8 cellular contexts compared by ENCODE assay signal in genomic region chr7:104979167-104979841, GRCh38. TPM values are rescaled to one million over a fixed set of nuclear protein-coding genes. Genes with fewer than 3 reads are reported as not detected.
DNase-seq lines count a peak whose midpoint lies in the region; TF ChIP-seq lines count a peak whose summit lies in the region.

No MANE protein-coding gene starts in this region.

- H2AFZ ChIP-seq in smooth muscle cell (ENCODE audit: low read depth) = no peak overlapping the region

- H3K27ac ChIP-seq in WERI-Rb-1 (peak overlapping the region; percentile 65), left ventricle myocardium inferior (replicated peaks) (peak overlapping the region; percentile 98), smooth muscle cell (ENCODE audit: low read depth) (peak overlapping the region; percentile 84)
- H3K27ac ChIP-seq in effector memory CD4-positive, alpha-beta T cell (ENCODE audit: insufficient read depth, low read length, poor library complexity, severe bottlenecking) = no peak overlapping the region

- no peaks in the 10 kb centered on the region for H3K9me3 Mint-ChIP-seq in HFFc6

- TF ChIP-seq CTCF in HFFc6 (IDR thresholded peaks at IDR 0.05) (no peak), WERI-Rb-1 (IDR thresholded peaks at IDR 0.05; ENCODE audit: low read depth, low read length) (no peak), left ventricle myocardium inferior (IDR thresholded peaks at IDR 0.05; ENCODE audit: borderline replicate concordance) (no peak), smooth muscle cell (IDR thresholded peaks at IDR 0.05; ENCODE audit: borderline replicate concordance, insufficient read depth, poor library complexity, severe bottlenecking) (no peak)

- H3K4me3 Mint-ChIP-seq in HFFc6 = peak overlapping the region; percentile 56

- peak overlapping the region; percentile 14 for H3K9ac ChIP-seq in smooth muscle cell (ENCODE audit: low read depth)

- DNase-seq in HFFc6 = peak; percentile 82
- peak; percentile 66 for DNase-seq in WERI-Rb-1
- DNase-seq in left ventricle myocardium inferior = no peak
- DNase-seq in smooth muscle cell (lab: John Stamatoyannopoulos, UW; ENCODE audit: unreplicated experiment) = no peak
- no peak for DNase-seq in effector memory CD4-positive, alpha-beta T cell
- DNase-seq in ACHN = no peak
- DNase-seq in stimulated activated CD4-positive, alpha-beta T cell treated with anti-CD3 and anti-CD28 coated beads, Interleukin-4, amount 100 ng/mL, for 1 hour = no peak
- no peak for DNase-seq in NCI-H524 treated with DMSO at 0.1 percent for 48 hours (lab: John Stamatoyannopoulos, UW)

- H3K27me3 ChIP-seq in WERI-Rb-1 (ENCODE audit: insufficient read depth, low read depth, severe bottlenecking) (no peaks in the 10 kb centered on the region), left ventricle myocardium inferior (ENCODE audit: low read depth) (no peaks in the 10 kb centered on the region), smooth muscle cell (ENCODE audit: low read depth) (no peaks in the 10 kb centered on the region)
- no peaks in the 10 kb centered on the region for H3K27me3 ChIP-seq in effector memory CD4-positive, alpha-beta T cell (replicated peaks; ENCODE audit: control insufficient read depth, insufficient read depth, low read length, poor library complexity, severe bottlenecking)

- 6% methylated on average over 4 of the region's 4 CpGs for WGBS in smooth muscle cell (ENCODE audit: low lambda C conversion rate)

- peaks cover 78% of the 10 kb centered on the region for H3K4me1 ChIP-seq in left ventricle myocardium inferior
- peaks cover 41% of the 10 kb centered on the region for H3K4me1 ChIP-seq in smooth muscle cell (ENCODE audit: low read depth)
- H3K4me1 ChIP-seq in effector memory CD4-positive, alpha-beta T cell (ENCODE audit: control insufficient read depth, insufficient read depth, low read length, poor library complexity, severe bottlenecking) = peaks cover 10% of the 10 kb centered on the region

- H3K4me1 Mint-ChIP-seq in HFFc6 (ENCODE audit: low read depth) = peaks cover 79% of the 10 kb centered on the region

- peak overlapping the region; percentile 27 for H3K4me3 ChIP-seq in WERI-Rb-1 (ENCODE audit: low read depth, low read length)
- H3K4me3 ChIP-seq in left ventricle myocardium inferior = no peak overlapping the region
- no peak overlapping the region for H3K4me3 ChIP-seq in smooth muscle cell
- H3K4me3 ChIP-seq in effector memory CD4-positive, alpha-beta T cell (ENCODE audit: insufficient read depth, low read depth, low read length, poor library complexity, severe bottlenecking) = no peak overlapping the region

- H3K27me3 Mint-ChIP-seq in HFFc6 (ENCODE audit: insufficient read depth) = peaks cover 11% of the 10 kb centered on the region

- peak overlapping the region; percentile 81 for H3K27ac Mint-ChIP-seq in HFFc6

- peaks cover 18% of the 10 kb centered on the region for H3K36me3 Mint-ChIP-seq in HFFc6 (ENCODE audit: low read depth)

- in situ Hi-C loops in ACHN (cut with HindIII; ENCODE audit: low pct_ligation_motif_present, low pct_unique_long_range_greater_than_20kb, low sequenced_read_pairs) = no loop called here

- H3F3A ChIP-seq in smooth muscle cell (ENCODE audit: low read depth) = peaks cover 24% of the 10 kb centered on the region

- H4K20me1 ChIP-seq in smooth muscle cell (ENCODE audit: low read depth) = peaks cover 48% of the 10 kb centered on the region

- H3K79me2 ChIP-seq in smooth muscle cell (ENCODE audit: low read depth) = peaks cover 26% of the 10 kb centered on the region

- H3K4me2 ChIP-seq in smooth muscle cell = peak overlapping the region; percentile 73

- H3K9me3 ChIP-seq in WERI-Rb-1 (ENCODE audit: severe bottlenecking) (no peaks in the 10 kb centered on the region), left ventricle myocardium inferior (replicated peaks) (no peaks in the 10 kb centered on the region), smooth muscle cell (replicated peaks; ENCODE audit: low read depth) (no peaks in the 10 kb centered on the region)
- H3K9me3 ChIP-seq in effector memory CD4-positive, alpha-beta T cell (ENCODE audit: control insufficient read depth, low read length) = no peaks in the 10 kb centered on the region

- H3K36me3 ChIP-seq in WERI-Rb-1 = no peaks in the 10 kb centered on the region
- H3K36me3 ChIP-seq in left ventricle myocardium inferior = no peaks in the 10 kb centered on the region
- no peaks in the 10 kb centered on the region for H3K36me3 ChIP-seq in smooth muscle cell (ENCODE audit: low read depth)
- no peaks in the 10 kb centered on the region for H3K36me3 ChIP-seq in effector memory CD4-positive, alpha-beta T cell (ENCODE audit: control insufficient read depth, insufficient read depth, low read length)

- intact Hi-C loops in left ventricle myocardium inferior (cut with micrococcal nuclease) = no loop called here

RNA-seq across cellular contexts. Expression of gene KMT2E, which starts 34.7 kb away (rescaled TPM):
- total RNA-seq in HFFc6 (2021; fragmentation: NEBNext Ultra II Directional; extraction: Animal tissue kit (Norgen Biotek cat#: 25700)) = 10 to 100 TPM; 39.7 to 53.4 (median 50.1) TPM
- 40.2 TPM for total RNA-seq in left ventricle myocardium inferior
- total RNA-seq in smooth muscle cell = 64.4 and 77.3 TPM in 2 replicates
- polyA plus RNA-seq in smooth muscle cell = 88.1 and 106 TPM in 2 replicates

Comparison
In these comparisons a context has a peak if more than half of its experiments do, and no peak if none do; other contexts are left out.
1. DNase-seq: peak in HFFc6 (single experiment) and WERI-Rb-1 (single experiment); none in left ventricle myocardium inferior (single experiment), smooth muscle cell (single experiment), effector memory CD4-positive, alpha-beta T cell (0 of 3), ACHN (single experiment), stimulated activated CD4-positive, alpha-beta T cell treated with anti-CD3 and anti-CD28 coated beads, Interleukin-4, amount 100 ng/mL, for 1 hour (single experiment) and NCI-H524 treated with DMSO at 0.1 percent for 48 hours (single experiment).